ENCODE assay signal across 15 cellular contexts in the genomic region with DNA sequence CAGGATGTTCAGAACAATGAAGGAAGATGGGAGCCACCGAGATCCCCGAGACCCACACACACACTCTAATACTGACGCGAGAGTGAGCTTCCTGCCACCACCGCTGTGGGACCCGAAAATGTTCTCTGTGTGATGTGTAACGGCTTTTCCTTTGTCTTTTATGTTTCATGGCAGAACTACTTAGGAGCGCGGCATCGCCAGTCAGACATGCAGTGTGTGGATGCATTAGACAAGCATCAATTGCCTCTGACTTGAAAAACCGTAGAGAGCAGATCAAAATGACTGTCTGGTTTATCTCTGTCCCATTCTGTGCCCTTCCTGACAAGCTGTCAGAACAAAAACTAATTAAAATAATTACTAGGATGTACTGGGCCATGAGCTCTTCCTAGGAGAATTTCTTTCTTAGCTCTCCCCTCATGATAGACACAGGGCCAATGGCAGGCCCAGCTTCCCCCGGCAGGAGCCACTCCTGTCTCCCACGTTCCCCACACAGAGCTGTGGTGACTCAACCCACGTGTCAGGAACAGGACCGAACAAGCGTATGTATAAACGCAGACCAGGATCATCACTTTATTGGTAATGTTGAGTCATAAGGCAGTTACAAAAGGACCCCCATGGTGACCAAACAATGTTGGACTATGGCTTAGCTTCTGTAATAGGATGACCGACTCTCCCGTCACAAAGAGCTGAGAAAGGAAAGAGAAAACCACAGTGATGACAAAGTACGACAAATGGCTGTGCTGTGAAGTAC.
DNase-seq lines count a peak whose midpoint lies in the region; ATAC-seq, FAIRE-seq and TF ChIP-seq lines count a peak whose summit lies in the region.
"Had no signal": no experiment of that assay in that cellular context is flagged by ENCODE, and none has a peak within 500 bp of the region (broad histone marks: within the 10 kb centered on the region; RNA-seq: fewer than 3 reads in every experiment).

No MANE protein-coding gene starts in this region.

- no peak overlapping the region for H3K9ac ChIP-seq in BLaER1
- H3K9ac ChIP-seq in astrocyte (ENCODE audit: low read length), result peak overlapping the region; percentile 26
- peak overlapping the region; percentile 15 for H3K9ac ChIP-seq in mesenchymal stem cell (ENCODE audit: low read length)

- no peak overlapping the region for H3K4ac ChIP-seq in mesenchymal stem cell (ENCODE audit: low read depth in 1 of 2, low read length in 2 of 2)

- no peak overlapping the region for H3K4me3 Mint-ChIP-seq in astrocyte (ENCODE audit: unreplicated experiment)
- H3K4me3 Mint-ChIP-seq: activated CD4-positive, alpha-beta memory T cell treated with anti-CD3 and anti-CD28 coated beads, Interleukin-2, amount 10 ng/mL, durations not matched to agents 7 days and 5 days; natural killer cell treated with Interleukin-12 subunit alpha and Interleukin-12 subunit beta and Interleukin-15 and Interleukin-18, amount 100 ng/mL, for 72 hours had no signal

- peaks cover 12% of the 10 kb centered on the region for H3K4me1 ChIP-seq in BLaER1
- H3K4me1 ChIP-seq in astrocyte (ENCODE audit: insufficient read depth, low read length), result peaks cover 4% of the 10 kb centered on the region
- peaks cover 2% of the 10 kb centered on the region for H3K4me1 ChIP-seq in mesenchymal stem cell (ENCODE audit: control insufficient read depth, insufficient read depth, low read depth, low read length)
- no peaks in the 10 kb centered on the region for H3K4me1 ChIP-seq in gastrocnemius medialis

- no peaks in the 10 kb centered on the region for H3K27me3 ChIP-seq in BLaER1
- no peaks in the 10 kb centered on the region for H3K27me3 ChIP-seq in astrocyte (ENCODE audit: insufficient read depth, low read length)
- H3K27me3 ChIP-seq in mesenchymal stem cell (ENCODE audit: control insufficient read depth in 1 of 2, insufficient read depth in 1 of 2, low read length in 2 of 2), result no peaks in the 10 kb centered on the region
- no peaks in the 10 kb centered on the region for H3K27me3 ChIP-seq in gastrocnemius medialis
- H3K27me3 ChIP-seq: hepatocyte, suprapubic skin had no signal

- no peak overlapping the region for H3K14ac ChIP-seq in mesenchymal stem cell (ENCODE audit: low read length in 2 of 2)

- TF ChIP-seq CTCF in astrocyte (IDR thresholded peaks at IDR 0.05; ENCODE audit: insufficient read depth, low read depth, low read length), result no peak
- TF ChIP-seq CTCF in gastrocnemius medialis (IDR thresholded peaks at IDR 0.05 in 4 of 5, conservative IDR thresholded peaks at IDR 0.05 in 1 of 5), result no peak

- H2BK5ac ChIP-seq in mesenchymal stem cell (ENCODE audit: low read depth, low read length, poor library complexity, severe bottlenecking), result no peak overlapping the region

- 77% methylated on average over 20 of the region's 20 CpGs for WGBS in mesenchymal stem cell

- H3K4me1 Mint-ChIP-seq in astrocyte (ENCODE audit: low read depth, unreplicated experiment), result peaks cover 5% of the 10 kb centered on the region
- H3K4me1 Mint-ChIP-seq: activated CD4-positive, alpha-beta memory T cell treated with anti-CD3 and anti-CD28 coated beads, Interleukin-2, amount 10 ng/mL, durations not matched to agents 7 days and 5 days had no signal

- in situ Hi-C loops in gastrocnemius medialis (cut with MboI; ENCODE audit: low sequenced_read_pairs in 4 of 4), result no loop called here

- ATAC-seq in GM19397 (IDR thresholded peaks at IDR 0.05; ENCODE audit: unreplicated experiment) (no peak), gastrocnemius medialis (no peak)
- ATAC-seq: natural killer cell treated with Interleukin-12 subunit alpha and Interleukin-12 subunit beta and Interleukin-15 and Interleukin-18, amount 100 ng/mL, for 72 hours had no signal

- peak overlapping the region; percentile 21 for H3K27ac Mint-ChIP-seq in astrocyte (ENCODE audit: unreplicated experiment)
- H3K27ac Mint-ChIP-seq: activated CD4-positive, alpha-beta memory T cell treated with anti-CD3 and anti-CD28 coated beads, Interleukin-2, amount 10 ng/mL, durations not matched to agents 7 days and 5 days; natural killer cell treated with Interleukin-12 subunit alpha and Interleukin-12 subunit beta and Interleukin-15 and Interleukin-18, amount 100 ng/mL, for 72 hours had no signal

- peak; percentile 56 for FAIRE-seq in astrocyte (lab: Jason Lieb, UNC)
- FAIRE-seq in GM12891 (lab: Jason Lieb, UNC), result no peak

- H3K4me2 ChIP-seq in BLaER1, result peak overlapping the region; percentile 23
- H3K4me2 ChIP-seq in astrocyte (ENCODE audit: low read length), result peak overlapping the region; percentile 21
- no peak overlapping the region for H3K4me2 ChIP-seq in mesenchymal stem cell (ENCODE audit: low read length, poor library complexity, severe bottlenecking)
- H3K4me2 ChIP-seq: hepatocyte had no signal

- H2BK15ac ChIP-seq in mesenchymal stem cell (ENCODE audit: low read depth, poor library complexity, severe bottlenecking), result no peak overlapping the region

- H3K9me3 ChIP-seq in BLaER1 (no peaks in the 10 kb centered on the region; the same call in 1 of the 2 replicates), astrocyte (ENCODE audit: insufficient read depth, low read depth, low read length) (no peaks in the 10 kb centered on the region), mesenchymal stem cell (ENCODE audit: control insufficient read depth, low read length) (no peaks in the 10 kb centered on the region), gastrocnemius medialis (no peaks in the 10 kb centered on the region)
- H3K9me3 ChIP-seq: suprapubic skin had no signal

- DNase-seq in HT1080 (ENCODE audit: low read depth) (peak; percentile 86), astrocyte (ENCODE audit: low read depth) (peak; percentile 76), mesenchymal stem cell (peak; percentile 54), gastrocnemius medialis (no peak), GM12891 (ENCODE audit: insufficient read length, low spot score) (no peak)
- no peak for DNase-seq in activated T-cell treated with anti-CD3 and anti-CD28 coated beads, Interleukin-2, amount 50 U/mL, for 48 hours
- DNase-seq: activated CD4-positive, alpha-beta memory T cell treated with anti-CD3 and anti-CD28 coated beads, Interleukin-2, amount 10 ng/mL, durations not matched to agents 7 days and 5 days; activated effector memory CD4-positive, alpha-beta T cell treated with Interleukin-2 at 50 U/mL for 16 hours; NCI-H1092 treated with DMSO at 0.1 percent for 48 hours; RPMI8226 had no signal

- H2BK12ac ChIP-seq in mesenchymal stem cell (ENCODE audit: low read length in 2 of 2), result no peak overlapping the region

- no peak overlapping the region for H2BK120ac ChIP-seq in mesenchymal stem cell (ENCODE audit: low read depth, low read length)

- H2AFZ ChIP-seq in astrocyte (ENCODE audit: low read depth, low read length), result peak overlapping the region; percentile 44
- no peak overlapping the region for H2AFZ ChIP-seq in mesenchymal stem cell (ENCODE audit: low read depth, low read length)
- H2AFZ ChIP-seq: hepatocyte had no signal

- no peaks in the 10 kb centered on the region for H4K20me1 ChIP-seq in BLaER1
- H4K20me1 ChIP-seq in astrocyte (ENCODE audit: insufficient read depth, low read length), result no peaks in the 10 kb centered on the region

- no peaks in the 10 kb centered on the region for H3K79me2 ChIP-seq in astrocyte (ENCODE audit: insufficient read depth, low read length)
- H3K79me2 ChIP-seq: hepatocyte had no signal

- peaks cover 9% of the 10 kb centered on the region for H3K36me3 Mint-ChIP-seq in astrocyte (ENCODE audit: low read depth, unreplicated experiment)
- H3K36me3 Mint-ChIP-seq: natural killer cell treated with Interleukin-12 subunit alpha and Interleukin-12 subunit beta and Interleukin-15 and Interleukin-18, amount 100 ng/mL, for 72 hours had no signal

- H4K8ac ChIP-seq in mesenchymal stem cell (ENCODE audit: low read length), result no peak overlapping the region

- intact Hi-C loops in gastrocnemius medialis (cut with DNase I; ENCODE audit: low total_unique reads), result no loop called here

- peaks cover 2% of the 10 kb centered on the region for H3K9me3 Mint-ChIP-seq in astrocyte (ENCODE audit: unreplicated experiment)
- H3K9me3 Mint-ChIP-seq: activated CD4-positive, alpha-beta memory T cell treated with anti-CD3 and anti-CD28 coated beads, Interleukin-2, amount 10 ng/mL, durations not matched to agents 7 days and 5 days; natural killer cell treated with Interleukin-12 subunit alpha and Interleukin-12 subunit beta and Interleukin-15 and Interleukin-18, amount 100 ng/mL, for 72 hours had no signal

- H3K4me3 ChIP-seq in BLaER1 (no peak overlapping the region), astrocyte (ENCODE audit: insufficient read depth, low read depth, low read length) (no peak overlapping the region), mesenchymal stem cell (ENCODE audit: insufficient read depth in 1 of 2, low read depth in 1 of 2, low read length in 2 of 2) (no peak overlapping the region), gastrocnemius medialis (no peak overlapping the region)
- H3K4me3 ChIP-seq: hepatocyte, suprapubic skin had no signal

- H3K18ac ChIP-seq in mesenchymal stem cell (ENCODE audit: low read depth in 1 of 2, low read length in 2 of 2), result peak overlapping the region in 1 of 2 experiments; percentile 18

- H3K27ac ChIP-seq in BLaER1 (no peak overlapping the region), astrocyte (ENCODE audit: low read depth, low read length) (peak overlapping the region; percentile 59), mesenchymal stem cell (ENCODE audit: low read length, poor library complexity, severe bottlenecking) (no peak overlapping the region), gastrocnemius medialis (no peak overlapping the region)
- H3K27ac ChIP-seq: hepatocyte, suprapubic skin had no signal

- peaks cover 5% of the 10 kb centered on the region for H3K79me1 ChIP-seq in mesenchymal stem cell (replicated peaks; ENCODE audit: low read length, poor library complexity, severe bottlenecking)

- H3K36me3 ChIP-seq in BLaER1 (peaks cover 14% of the 10 kb centered on the region), astrocyte (ENCODE audit: insufficient read depth, low read length) (no peaks in the 10 kb centered on the region), mesenchymal stem cell (ENCODE audit: control insufficient read depth in 1 of 2, insufficient read depth in 2 of 2, low read depth in 1 of 2, low read length in 2 of 2) (peaks cover 4 to 13% of the 10 kb centered on the region in 2 experiments), gastrocnemius medialis (no peaks in the 10 kb centered on the region)

- no peak overlapping the region for H4K91ac ChIP-seq in mesenchymal stem cell (ENCODE audit: low read length)

- TF ChIP-seq POLR2A in gastrocnemius medialis (IDR thresholded peaks at IDR 0.05), result no peak
- no peak for TF ChIP-seq POLR2A in GM12891 (IDR thresholded peaks at IDR 0.05; ENCODE audit: low read depth, low read length)

- H2AK5ac ChIP-seq in mesenchymal stem cell (ENCODE audit: low read length, severe bottlenecking), result no peak overlapping the region

- no peak overlapping the region for H3K23ac ChIP-seq in mesenchymal stem cell (ENCODE audit: low read length in 2 of 2)

- H3K27me3 Mint-ChIP-seq in astrocyte (ENCODE audit: low read depth, unreplicated experiment), result no peaks in the 10 kb centered on the region
- H3K27me3 Mint-ChIP-seq: activated CD4-positive, alpha-beta memory T cell treated with anti-CD3 and anti-CD28 coated beads, Interleukin-2, amount 10 ng/mL, durations not matched to agents 7 days and 5 days had no signal

TF ChIP-seq in GM12891, 5 proteins besides CTCF, POLR2A, EP300 and RAD21 (continues in another document):
- TF ChIP-seq POLR2AphosphoS5 (IDR thresholded peaks at IDR 0.05; ENCODE audit: low read depth, low read length) (no peak), TAF1 (IDR thresholded peaks at IDR 0.05; ENCODE audit: low read depth, low read length) (no peak)

Comparison
In these comparisons a context has a peak if more than half of its experiments do, and no peak if none do; other contexts are left out.
1. DNase-seq: peak in HT1080 (single experiment), astrocyte (single experiment) and mesenchymal stem cell (single experiment); none in activated T-cell treated with anti-CD3 and anti-CD28 coated beads, Interleukin-2, amount 50 U/mL, for 48 hours (0 of 2), gastrocnemius medialis (0 of 2) and GM12891 (single experiment).